In genomic region chr2:101187131-101187530, GRCh38 we compare ENCODE assay signal across 27 cellular contexts.
"Had no signal": no experiment of that assay in that cellular context is flagged by ENCODE, and none has a peak within 500 bp of the region (broad histone marks: within the 10 kb centered on the region; RNA-seq: fewer than 3 reads in every experiment).

No MANE protein-coding gene starts in this region.

- FAIRE-seq: frontal cortex, keratinocyte, pancreas, small intestine had no signal

- ATAC-seq: left ventricle myocardium superior; lower lobe of right lung; mucosa of descending colon; natural killer cell treated with Interleukin-12 subunit alpha and Interleukin-12 subunit beta and Interleukin-15 and Interleukin-18, amount 100 ng/mL, for 72 hours; pancreas; right lobe of liver; stimulated activated naive CD8-positive, alpha-beta T cell treated with anti-CD3 and anti-CD28 coated beads, Interleukin-15, amount 100 ng/mL, for 72 hours had no signal

- H3K27me3 ChIP-seq: colonic mucosa, neutrophil, pancreas, right lobe of liver, suprapubic skin, transverse colon, vagina had no signal

- H3K4me1 Mint-ChIP-seq: stimulated activated naive CD8-positive, alpha-beta T cell treated with anti-CD3 and anti-CD28 coated beads, Interleukin-15, amount 100 ng/mL, for 72 hours had no signal

- H3K4me3 ChIP-seq: colonic mucosa, lower lobe of right lung, mucosa of descending colon, pancreas, right lobe of liver, suprapubic skin, transverse colon, vagina had no signal

- H3K4me3 Mint-ChIP-seq: dendritic cell treated with granulocyte-macrophage colony-stimulating factor and Interleukin-4, amounts not matched to agents 40 ng/mL and 50 ng/mL, for 4 days; endodermal cell; memory B cell; naive B cell; natural killer cell treated with Interleukin-12 subunit alpha and Interleukin-12 subunit beta and Interleukin-15 and Interleukin-18, amount 100 ng/mL, for 72 hours; neural crest cell; stimulated activated naive CD8-positive, alpha-beta T cell treated with anti-CD3 and anti-CD28 coated beads, Interleukin-15, amount 100 ng/mL, for 72 hours had no signal

- H3K27me3 Mint-ChIP-seq: dendritic cell treated with granulocyte-macrophage colony-stimulating factor and Interleukin-4, amounts not matched to agents 40 ng/mL and 50 ng/mL, for 4 days; memory B cell; progenitor cell of endocrine pancreas; stimulated activated naive CD8-positive, alpha-beta T cell treated with anti-CD3 and anti-CD28 coated beads, Interleukin-15, amount 100 ng/mL, for 72 hours had no signal

- H3K36me3 ChIP-seq: colonic mucosa, lower lobe of right lung, neutrophil, pancreas, right lobe of liver, suprapubic skin, transverse colon, vagina had no signal

- H3K27ac Mint-ChIP-seq: dendritic cell treated with granulocyte-macrophage colony-stimulating factor and Interleukin-4, amounts not matched to agents 40 ng/mL and 50 ng/mL, for 4 days; endodermal cell; memory B cell; naive B cell; natural killer cell treated with Interleukin-12 subunit alpha and Interleukin-12 subunit beta and Interleukin-15 and Interleukin-18, amount 100 ng/mL, for 72 hours; progenitor cell of endocrine pancreas; stimulated activated naive CD8-positive, alpha-beta T cell treated with anti-CD3 and anti-CD28 coated beads, Interleukin-15, amount 100 ng/mL, for 72 hours had no signal

- H3K36me3 Mint-ChIP-seq: memory B cell; natural killer cell treated with Interleukin-12 subunit alpha and Interleukin-12 subunit beta and Interleukin-15 and Interleukin-18, amount 100 ng/mL, for 72 hours had no signal

- H3K9me3 Mint-ChIP-seq: endodermal cell; memory B cell; natural killer cell treated with Interleukin-12 subunit alpha and Interleukin-12 subunit beta and Interleukin-15 and Interleukin-18, amount 100 ng/mL, for 72 hours had no signal

- DNase-seq: colonic mucosa; effector CD8-positive, alpha-beta T cell; endodermal cell; erythroblast; left ventricle myocardium superior; lower lobe of right lung; mucosa of descending colon; naive B cell; pancreas; right lobe of liver; small intestine; stimulated activated CD4-positive, alpha-beta T cell treated with anti-CD3 and anti-CD28 coated beads, Interleukin-1b, Interleukin-23, amount 100 ng/mL, for 48 hours; stimulated activated CD4-positive, alpha-beta T cell treated with anti-CD3 and anti-CD28 coated beads, Interleukin-4, amount 100 ng/mL, for 1 hour; stimulated activated CD8-positive, alpha-beta memory T cell treated with anti-CD3 and anti-CD28 coated beads, Interleukin-4, amount 100 ng/mL, for 48 hours; stimulated activated naive CD4-positive, alpha-beta T cell; stimulated activated naive CD8-positive, alpha-beta T cell treated with anti-CD3 and anti-CD28 coated beads, Interleukin-15, amount 100 ng/mL, for 72 hours; transverse colon had no signal
